ENCODE assay signal across 10 cellular contexts in genomic region chr11:85316967-85317366, GRCh38.
DNase-seq lines count a peak whose midpoint lies in the region; ATAC-seq and TF ChIP-seq lines count a peak whose summit lies in the region.
"Had no signal": no experiment of that assay in that cellular context is flagged by ENCODE, and none has a peak within 500 bp of the region (broad histone marks: within the 10 kb centered on the region; RNA-seq: fewer than 3 reads in every experiment).

No MANE protein-coding gene starts in this region.

- peak overlapping the region; percentile 78 to 98 (median 90) for H3K27ac ChIP-seq in BLaER1 treated with 17β-estradiol and CSF1 and Interleukin-3, amounts not matched to agents 10 nM and 100 nM
- H3K27ac ChIP-seq in CD4-positive, alpha-beta T cell (ENCODE audit: low read depth, low read length): no peak overlapping the region

- POLR2A ChIA-PET in CD4-positive, alpha-beta T cell (lab: Charles Lee): no interaction called here

- H3K27ac Mint-ChIP-seq in CD4-positive, alpha-beta T cell: no peak overlapping the region

- no peaks in the 10 kb centered on the region for H3K27me3 ChIP-seq in BLaER1 treated with 17β-estradiol and CSF1 and Interleukin-3, amounts not matched to agents 10 nM and 100 nM
- no peaks in the 10 kb centered on the region for H3K27me3 ChIP-seq in CD4-positive, alpha-beta T cell (ENCODE audit: control insufficient read depth, insufficient read depth, low read length)
- H3K27me3 ChIP-seq in HAP-1 (ENCODE audit: low read depth): no peaks in the 10 kb centered on the region

- no peak for TF ChIP-seq CTCF in CD4-positive, alpha-beta T cell (IDR thresholded peaks at IDR 0.05)

- H3K4me1 ChIP-seq in BLaER1 treated with 17β-estradiol and CSF1 and Interleukin-3, amounts not matched to agents 10 nM and 100 nM: peaks cover 38 to 72% (median 46%) of the 10 kb centered on the region in 10 experiments
- peaks cover 24% of the 10 kb centered on the region for H3K4me1 ChIP-seq in HAP-1

- no peaks in the 10 kb centered on the region for H3K36me3 ChIP-seq in BLaER1 treated with 17β-estradiol and CSF1 and Interleukin-3, amounts not matched to agents 10 nM and 100 nM
- H3K36me3 ChIP-seq in HAP-1 (replicated peaks): no peaks in the 10 kb centered on the region

- no peaks in the 10 kb centered on the region for H3K4me1 Mint-ChIP-seq in CD4-positive, alpha-beta T cell (ENCODE audit: low read depth)

- intact Hi-C loops in CD4-positive, alpha-beta T cell (cut with DNase I, micrococcal nuclease): no loop called here

- peak overlapping the region; percentile 54 to 78 (median 71); a peak in 21 of 22 replicates for H3K9ac ChIP-seq in BLaER1 treated with 17β-estradiol and CSF1 and Interleukin-3, amounts not matched to agents 10 nM and 100 nM

- H3K9me3 ChIP-seq in BLaER1 treated with 17β-estradiol and CSF1 and Interleukin-3, amounts not matched to agents 10 nM and 100 nM (replicated peaks in 1 of 11): no peaks in the 10 kb centered on the region
- H3K9me3 ChIP-seq in CD4-positive, alpha-beta T cell (ENCODE audit: control insufficient read depth, low read length): peaks cover 4% of the 10 kb centered on the region
- H3K9me3 ChIP-seq in HAP-1: no peaks in the 10 kb centered on the region

- no peak overlapping the region for H3K4me3 Mint-ChIP-seq in CD4-positive, alpha-beta T cell
- H3K4me3 Mint-ChIP-seq: naive thymus-derived CD8-positive, alpha-beta T cell had no signal

- CTCF ChIA-PET in CD4-positive, alpha-beta T cell (lab: Charles Lee): no interaction called here

- in situ Hi-C loops in HAP-1 (cut with MboI; ENCODE audit: low sequenced_read_pairs): no loop called here

- H4K20me1 ChIP-seq in BLaER1 treated with 17β-estradiol and CSF1 and Interleukin-3, amounts not matched to agents 10 nM and 100 nM: no peaks in the 10 kb centered on the region

- H3K9me3 Mint-ChIP-seq in CD4-positive, alpha-beta T cell: peaks cover 7% of the 10 kb centered on the region

- peak overlapping the region in 7 of 10 experiments; percentile 3 to 39 (median 19); a peak in 5 of 20 replicates for H3K4me3 ChIP-seq in BLaER1 treated with 17β-estradiol and CSF1 and Interleukin-3, amounts not matched to agents 10 nM and 100 nM
- no peak overlapping the region for H3K4me3 ChIP-seq in HAP-1

- ATAC-seq in GM19452 (IDR thresholded peaks at IDR 0.05; ENCODE audit: unreplicated experiment): peak; percentile 99
- ATAC-seq in HG03135 (IDR thresholded peaks at IDR 0.05; ENCODE audit: unreplicated experiment): peak; percentile 98
- no peak for ATAC-seq in CD4-positive, alpha-beta T cell (ENCODE audit: poor library complexity)
- ATAC-seq: naive thymus-derived CD8-positive, alpha-beta T cell had no signal

- DNase-seq in NCI-H748 (lab: John Stamatoyannopoulos, UW; ENCODE audit: unreplicated experiment) (peak; percentile 74), HAP-1 (ENCODE audit: low spot score in 2 of 2) (no peak), HuH-7.5 (ENCODE audit: low spot score) (no peak)
- no peak for DNase-seq in activated CD4-positive, alpha-beta T cell treated with anti-CD3 and anti-CD28 coated beads, Interleukin-2, amount 50 U/mL, for 4 hours
- DNase-seq in CD4-positive, alpha-beta T cell: no peak
- DNase-seq: IMR-90; naive thymus-derived CD8-positive, alpha-beta T cell had no signal

- no peaks in the 10 kb centered on the region for H3K36me3 Mint-ChIP-seq in CD4-positive, alpha-beta T cell (ENCODE audit: low read depth)

- H3K4me2 ChIP-seq in BLaER1 treated with 17β-estradiol and CSF1 and Interleukin-3, amounts not matched to agents 10 nM and 100 nM: peak overlapping the region; percentile 58 to 89 (median 81)

- H3K27me3 Mint-ChIP-seq in CD4-positive, alpha-beta T cell: no peaks in the 10 kb centered on the region
- H3K27me3 Mint-ChIP-seq: naive thymus-derived CD8-positive, alpha-beta T cell had no signal
